ENCODE assay signal across 16 cellular contexts in genomic region chr4:10747186-10747585, GRCh38.
DNase-seq lines count a peak whose midpoint lies in the region; ATAC-seq and TF ChIP-seq lines count a peak whose summit lies in the region.
"Had no signal": no experiment of that assay in that cellular context is flagged by ENCODE, and none has a peak within 500 bp of the region (broad histone marks: within the 10 kb centered on the region; RNA-seq: fewer than 3 reads in every experiment).

No MANE protein-coding gene starts in this region.

- H3K27ac ChIP-seq in WERI-Rb-1 = no peak overlapping the region
- H3K27ac ChIP-seq: foreskin keratinocyte, neutrophil had no signal

- peaks cover 5% of the 10 kb centered on the region for H3K27me3 Mint-ChIP-seq in activated T-helper 2 cell treated with anti-CD3 and anti-CD28 coated beads, Interferon-gamma antibody, Interleukin-2, Interleukin-4, amounts not matched to agents 10 μg/mL and 5 μg/mL and 100 μg/mL, durations not matched to agents 14 hours and 24 hours and 36 hours (ENCODE audit: low read depth)
- H3K27me3 Mint-ChIP-seq: activated naive CD8-positive, alpha-beta T cell; dendritic cell treated with granulocyte-macrophage colony-stimulating factor and Interleukin-4, amounts not matched to agents 40 ng/mL and 50 ng/mL, for 4 days; stimulated activated naive CD8-positive, alpha-beta T cell treated with anti-CD3 and anti-CD28 coated beads, Interleukin-15, amount 100 ng/mL, for 72 hours had no signal

- DNase-seq in GM06990 (ENCODE audit: extremely low read depth, insufficient read length) = peak; percentile 41
- DNase-seq in activated T-helper 2 cell treated with anti-CD3 and anti-CD28 coated beads, Interferon-gamma antibody, Interleukin-2, Interleukin-4, amounts not matched to agents 10 μg/mL and 5 μg/mL and 100 μg/mL, durations not matched to agents 14 hours and 24 hours and 36 hours (ENCODE audit: low spot score) = no peak
- no peak for DNase-seq in NCI-H526 (lab: John Stamatoyannopoulos, UW)
- no peak for DNase-seq in WERI-Rb-1
- no peak for DNase-seq in stimulated activated CD4-positive, alpha-beta T cell treated with anti-CD3 and anti-CD28 coated beads, Interleukin-4, amount 100 ng/mL, for 4 hours
- DNase-seq: ACHN; activated CD4-positive, alpha-beta T cell treated with anti-CD3 and anti-CD28 coated beads, Interleukin-2, amount 50 U/mL, for 48 hours; NCI-H1092 treated with DMSO at 0.1 percent for 48 hours; stimulated activated naive CD8-positive, alpha-beta T cell treated with anti-CD3 and anti-CD28 coated beads, Interleukin-15, amount 100 ng/mL, for 72 hours had no signal

- H3K27me3 ChIP-seq in GM06990 (replicated peaks; ENCODE audit: control insufficient read depth, insufficient read depth, low read length) (no peaks in the 10 kb centered on the region), WERI-Rb-1 (ENCODE audit: insufficient read depth, low read depth, severe bottlenecking) (peaks cover 7% of the 10 kb centered on the region)
- H3K27me3 ChIP-seq: foreskin keratinocyte, neutrophil had no signal

- intact Hi-C loops in activated T-helper 2 cell treated with anti-CD3 and anti-CD28 coated beads, Interferon-gamma antibody, Interleukin-2, Interleukin-4, amounts not matched to agents 10 μg/mL and 5 μg/mL and 100 μg/mL, durations not matched to agents 14 hours and 24 hours and 36 hours (cut with micrococcal nuclease) = no loop called here

- H3K4me3 Mint-ChIP-seq in activated T-helper 2 cell treated with anti-CD3 and anti-CD28 coated beads, Interferon-gamma antibody, Interleukin-2, Interleukin-4, amounts not matched to agents 10 μg/mL and 5 μg/mL and 100 μg/mL, durations not matched to agents 14 hours and 24 hours and 36 hours (ENCODE audit: low read depth) = no peak overlapping the region
- H3K4me3 Mint-ChIP-seq: activated naive CD8-positive, alpha-beta T cell; dendritic cell treated with granulocyte-macrophage colony-stimulating factor and Interleukin-4, amounts not matched to agents 40 ng/mL and 50 ng/mL, for 4 days; stimulated activated naive CD8-positive, alpha-beta T cell treated with anti-CD3 and anti-CD28 coated beads, Interleukin-15, amount 100 ng/mL, for 72 hours had no signal

- ATAC-seq in GM19043 (IDR thresholded peaks at IDR 0.05; ENCODE audit: low read depth, unreplicated experiment) = peak; percentile 43
- peak; percentile 45 for ATAC-seq in HG02678 (IDR thresholded peaks at IDR 0.05; ENCODE audit: unreplicated experiment)
- ATAC-seq in HG03457 (IDR thresholded peaks at IDR 0.05; ENCODE audit: unreplicated experiment) = peak; percentile 40
- ATAC-seq: foreskin keratinocyte; stimulated activated naive CD8-positive, alpha-beta T cell treated with anti-CD3 and anti-CD28 coated beads, Interleukin-15, amount 100 ng/mL, for 72 hours had no signal

- H3K4me3 ChIP-seq in GM06990 (replicated peaks; ENCODE audit: low read depth, low read length) = no peak overlapping the region
- H3K4me3 ChIP-seq in WERI-Rb-1 (ENCODE audit: low read depth, low read length) = no peak overlapping the region

- peaks cover 3% of the 10 kb centered on the region for H3K36me3 Mint-ChIP-seq in activated T-helper 2 cell treated with anti-CD3 and anti-CD28 coated beads, Interferon-gamma antibody, Interleukin-2, Interleukin-4, amounts not matched to agents 10 μg/mL and 5 μg/mL and 100 μg/mL, durations not matched to agents 14 hours and 24 hours and 36 hours (ENCODE audit: low read depth)
- H3K36me3 Mint-ChIP-seq: activated naive CD8-positive, alpha-beta T cell had no signal

- no peaks in the 10 kb centered on the region for H3K36me3 ChIP-seq in GM06990 (ENCODE audit: control insufficient read depth, insufficient read depth, low read length)
- no peaks in the 10 kb centered on the region for H3K36me3 ChIP-seq in WERI-Rb-1
- H3K36me3 ChIP-seq: neutrophil had no signal

- H3K9me3 ChIP-seq in WERI-Rb-1 (ENCODE audit: severe bottlenecking) = no peaks in the 10 kb centered on the region
- H3K9me3 ChIP-seq: neutrophil had no signal

- no peak overlapping the region for H3K27ac Mint-ChIP-seq in activated T-helper 2 cell treated with anti-CD3 and anti-CD28 coated beads, Interferon-gamma antibody, Interleukin-2, Interleukin-4, amounts not matched to agents 10 μg/mL and 5 μg/mL and 100 μg/mL, durations not matched to agents 14 hours and 24 hours and 36 hours
- H3K27ac Mint-ChIP-seq: activated naive CD8-positive, alpha-beta T cell; dendritic cell treated with granulocyte-macrophage colony-stimulating factor and Interleukin-4, amounts not matched to agents 40 ng/mL and 50 ng/mL, for 4 days; stimulated activated naive CD8-positive, alpha-beta T cell treated with anti-CD3 and anti-CD28 coated beads, Interleukin-15, amount 100 ng/mL, for 72 hours had no signal

- H3K4me1 Mint-ChIP-seq in activated T-helper 2 cell treated with anti-CD3 and anti-CD28 coated beads, Interferon-gamma antibody, Interleukin-2, Interleukin-4, amounts not matched to agents 10 μg/mL and 5 μg/mL and 100 μg/mL, durations not matched to agents 14 hours and 24 hours and 36 hours (ENCODE audit: low read depth) = no peaks in the 10 kb centered on the region
- H3K4me1 Mint-ChIP-seq: stimulated activated naive CD8-positive, alpha-beta T cell treated with anti-CD3 and anti-CD28 coated beads, Interleukin-15, amount 100 ng/mL, for 72 hours had no signal

- H3K9me3 Mint-ChIP-seq in activated T-helper 2 cell treated with anti-CD3 and anti-CD28 coated beads, Interferon-gamma antibody, Interleukin-2, Interleukin-4, amounts not matched to agents 10 μg/mL and 5 μg/mL and 100 μg/mL, durations not matched to agents 14 hours and 24 hours and 36 hours = peaks cover 13% of the 10 kb centered on the region
- H3K9me3 Mint-ChIP-seq: dendritic cell treated with granulocyte-macrophage colony-stimulating factor and Interleukin-4, amounts not matched to agents 40 ng/mL and 50 ng/mL, for 4 days; stimulated activated naive CD8-positive, alpha-beta T cell treated with anti-CD3 and anti-CD28 coated beads, Interleukin-15, amount 100 ng/mL, for 72 hours had no signal

- TF ChIP-seq CTCF in GM06990 (IDR thresholded peaks at IDR 0.05; ENCODE audit: insufficient read depth, low read length, poor library complexity, severe bottlenecking) (no peak), WERI-Rb-1 (IDR thresholded peaks at IDR 0.05; ENCODE audit: low read depth, low read length) (no peak)
